In the genomic region with DNA sequence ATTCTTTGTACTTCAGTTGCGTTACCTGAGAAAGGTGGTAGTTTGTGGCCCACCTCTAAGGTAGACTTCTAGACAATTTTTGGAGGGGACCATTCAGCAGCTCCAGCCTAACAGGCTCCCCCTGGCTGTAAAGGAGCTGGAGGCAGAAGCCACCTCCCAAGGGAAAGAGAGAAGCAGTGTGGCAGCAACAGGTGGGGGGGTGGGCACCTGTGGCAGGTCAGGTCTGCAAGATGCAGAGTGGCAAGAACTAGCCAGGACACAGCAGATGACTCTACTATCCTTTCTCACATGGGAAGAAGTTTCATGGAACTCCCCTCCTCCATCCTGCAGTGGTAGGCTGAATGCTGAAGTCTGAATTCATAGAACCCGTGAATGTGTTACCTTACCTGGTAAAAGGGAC, we compare ENCODE assay signal across 30 cellular contexts.
"Had no signal": no experiment of that assay in that cellular context is flagged by ENCODE, and none has a peak within 500 bp of the region (broad histone marks: within the 10 kb centered on the region; RNA-seq: fewer than 3 reads in every experiment).

No MANE protein-coding gene starts in this region.

- H3K27me3 ChIP-seq: esophagus muscularis mucosa, foreskin keratinocyte, gastroesophageal sphincter, heart left ventricle, hepatocyte, neutrophil, suprapubic skin, transverse colon, vagina had no signal

- H3K9ac ChIP-seq: parathyroid adenoma had no signal

- H3K4me2 ChIP-seq: hepatocyte, smooth muscle cell had no signal

- H3K79me2 ChIP-seq: hepatocyte, parathyroid adenoma had no signal

- H3K9me3 ChIP-seq: esophagus muscularis mucosa, gastroesophageal sphincter, heart left ventricle, mucosa of descending colon, neutrophil, suprapubic skin, transverse colon, vagina had no signal

- H3K4me1 ChIP-seq: esophagus muscularis mucosa, foreskin keratinocyte, gastroesophageal sphincter, heart left ventricle, parathyroid adenoma, suprapubic skin, transverse colon, vagina had no signal

- H2AFZ ChIP-seq: hepatocyte, parathyroid adenoma had no signal

- FAIRE-seq: kidney had no signal

- ATAC-seq: foreskin keratinocyte; gastroesophageal sphincter; heart left ventricle; left lobe of liver; mucosa of descending colon; natural killer cell treated with Interleukin-12 subunit alpha and Interleukin-12 subunit beta and Interleukin-15 and Interleukin-18, amount 100 ng/mL, for 72 hours; sciatic nerve; stimulated activated naive CD8-positive, alpha-beta T cell treated with anti-CD3 and anti-CD28 coated beads, Interleukin-15, amount 100 ng/mL, for 72 hours had no signal

- H3K4me1 Mint-ChIP-seq: neural crest cell; stimulated activated naive CD8-positive, alpha-beta T cell treated with anti-CD3 and anti-CD28 coated beads, Interleukin-15, amount 100 ng/mL, for 72 hours had no signal

- H3K4me3 Mint-ChIP-seq: memory B cell; naive B cell; natural killer cell treated with Interleukin-12 subunit alpha and Interleukin-12 subunit beta and Interleukin-15 and Interleukin-18, amount 100 ng/mL, for 72 hours; neural crest cell; stimulated activated naive CD8-positive, alpha-beta T cell treated with anti-CD3 and anti-CD28 coated beads, Interleukin-15, amount 100 ng/mL, for 72 hours had no signal

- H3K36me3 ChIP-seq: esophagus muscularis mucosa, gastroesophageal sphincter, heart left ventricle, neutrophil, suprapubic skin, transverse colon, vagina had no signal

- H3K4me3 ChIP-seq: dorsolateral prefrontal cortex, esophagus muscularis mucosa, gastroesophageal sphincter, heart left ventricle, hepatocyte, lung, mucosa of descending colon, smooth muscle cell, suprapubic skin, transverse colon, vagina had no signal

- H3K27ac ChIP-seq: dorsolateral prefrontal cortex, epithelial cell of prostate, esophagus muscularis mucosa, foreskin keratinocyte, gastroesophageal sphincter, heart left ventricle, hepatocyte, neutrophil, parathyroid adenoma, suprapubic skin, transverse colon, vagina had no signal

- H3K9me3 Mint-ChIP-seq: natural killer cell treated with Interleukin-12 subunit alpha and Interleukin-12 subunit beta and Interleukin-15 and Interleukin-18, amount 100 ng/mL, for 72 hours; neural crest cell; stimulated activated naive CD8-positive, alpha-beta T cell treated with anti-CD3 and anti-CD28 coated beads, Interleukin-15, amount 100 ng/mL, for 72 hours had no signal

- H3K27ac Mint-ChIP-seq: memory B cell; naive B cell; natural killer cell treated with Interleukin-12 subunit alpha and Interleukin-12 subunit beta and Interleukin-15 and Interleukin-18, amount 100 ng/mL, for 72 hours; progenitor cell of endocrine pancreas; stimulated activated naive CD8-positive, alpha-beta T cell treated with anti-CD3 and anti-CD28 coated beads, Interleukin-15, amount 100 ng/mL, for 72 hours had no signal

- DNase-seq: dorsolateral prefrontal cortex; effector CD4-positive, alpha-beta T cell; foreskin keratinocyte; heart left ventricle; kidney; mucosa of descending colon; naive B cell; stimulated activated CD4-positive, alpha-beta T cell treated with anti-CD3 and anti-CD28 coated beads, Interleukin-12 subunit alpha, Interleukin-12 subunit beta, amount 100 ng/mL, for 4 hours; stimulated activated CD4-positive, alpha-beta T cell treated with anti-CD3 and anti-CD28 coated beads, Interleukin-1b, Interleukin-23, amount 100 ng/mL, for 48 hours; stimulated activated CD4-positive, alpha-beta T cell treated with anti-CD3 and anti-CD28 coated beads, Interleukin-4, amount 100 ng/mL, for 1 hour; stimulated activated CD8-positive, alpha-beta memory T cell treated with anti-CD3 and anti-CD28 coated beads, Interleukin-4, amount 100 ng/mL, for 48 hours; stimulated activated naive CD4-positive, alpha-beta T cell; stimulated activated naive CD8-positive, alpha-beta T cell treated with anti-CD3 and anti-CD28 coated beads, Interleukin-15, amount 100 ng/mL, for 72 hours; transverse colon had no signal

- H3K36me3 Mint-ChIP-seq: memory B cell; naive B cell; natural killer cell treated with Interleukin-12 subunit alpha and Interleukin-12 subunit beta and Interleukin-15 and Interleukin-18, amount 100 ng/mL, for 72 hours had no signal
